ENCODE assay signal across 2 cellular contexts in the genomic region with DNA sequence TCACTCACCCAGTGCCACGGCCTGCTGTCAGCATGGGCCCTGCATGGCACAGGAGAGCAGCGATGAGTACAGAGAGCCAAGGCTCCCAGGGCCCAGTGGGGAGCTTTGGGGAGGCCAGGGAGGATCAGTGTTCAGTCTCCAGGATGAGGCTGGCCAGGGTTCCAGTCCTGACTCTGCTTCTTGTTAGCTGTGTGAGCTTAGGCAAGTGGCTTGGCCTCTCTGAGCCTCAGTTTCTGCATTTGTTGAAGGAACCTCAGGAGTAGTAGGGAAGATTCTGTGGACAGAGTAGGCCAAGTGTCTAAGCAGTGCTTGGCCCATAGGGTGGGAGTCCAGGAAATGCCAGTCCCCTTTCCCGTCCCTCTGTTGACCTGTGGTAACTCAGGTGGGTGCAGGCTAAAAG.
TF ChIP-seq lines count a peak whose summit lies in the region.

No MANE protein-coding gene starts in this region.

TF ChIP-seq in GM23338, 12 proteins besides CTCF, POLR2A, EP300 and RAD21:
- TF ChIP-seq ZNF331 (CRISPR knock-in tag; IDR thresholded peaks at IDR 0.05; ENCODE audit: low read depth) (no peak), CREB1 (CRISPR knock-in tag; IDR thresholded peaks at IDR 0.05; ENCODE audit: low read depth) (no peak), STAT1 (IDR thresholded peaks at IDR 0.05; ENCODE audit: unreplicated experiment) (no peak), EZH2 (IDR thresholded peaks at IDR 0.05; ENCODE audit: low read depth, unreplicated experiment) (no peak)

TF ChIP-seq in GM12891, 5 proteins besides CTCF, POLR2A, EP300 and RAD21 (continued from another document):
- no peak for TF ChIP-seq TAF1 (IDR thresholded peaks at IDR 0.05; ENCODE audit: low read depth, low read length)
- TF ChIP-seq SPI1 (IDR thresholded peaks at IDR 0.05; ENCODE audit: low read depth, low read length), result no peak
- no peak for TF ChIP-seq POU2F2 (IDR thresholded peaks at IDR 0.05; ENCODE audit: low read depth, low read length)
- TF ChIP-seq POLR2AphosphoS5 (IDR thresholded peaks at IDR 0.05; ENCODE audit: low read depth, low read length), result no peak
TF ChIP-seq in GM12891: peak in this region for 0.
